34 cellular contexts compared by ENCODE assay signal in the genomic region with DNA sequence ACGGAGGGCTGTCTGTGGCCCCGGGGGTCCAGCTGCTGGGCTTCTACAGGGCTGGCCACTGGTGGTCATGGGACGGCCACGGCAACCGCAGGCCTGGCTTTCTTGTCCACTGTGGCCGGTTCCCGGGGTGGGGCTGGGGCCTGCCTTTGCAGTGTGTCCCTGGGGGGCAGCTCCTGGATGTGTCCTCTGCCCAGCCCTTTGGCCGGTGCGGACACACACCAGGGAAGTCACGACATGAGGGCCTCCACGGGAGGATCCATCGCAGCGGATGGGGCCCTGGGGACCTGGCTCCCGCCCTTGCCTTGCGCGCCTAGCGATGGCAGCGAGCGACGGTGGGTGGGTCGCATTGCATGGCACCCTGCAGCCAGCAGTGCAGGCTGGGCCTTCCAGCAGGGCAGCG. TPM values are rescaled to one million over a fixed set of nuclear protein-coding genes. Genes with fewer than 3 reads are reported as not detected.
"Had no signal": no experiment of that assay in that cellular context is flagged by ENCODE, and none has a peak within 500 bp of the region (broad histone marks: within the 10 kb centered on the region; RNA-seq: fewer than 3 reads in every experiment).

No MANE protein-coding gene starts in this region.

- H3K4me3 ChIP-seq: esophagus squamous epithelium, heart right ventricle, left lung, lower lobe of right lung, spleen, thoracic aorta, upper lobe of left lung, vagina had no signal

- H3K4me1 ChIP-seq: esophagus squamous epithelium, heart right ventricle, left lung, lower lobe of right lung, upper lobe of left lung, vagina had no signal

- H3K4me1 Mint-ChIP-seq: activated T-helper 17 cell treated with anti-CD3 and anti-CD28 coated beads, Interleukin-2, amount 50 U/mL, for 72 hours; naive thymus-derived CD8-positive, alpha-beta T cell; neural crest cell; T-helper 17 cell had no signal

- H3K27me3 ChIP-seq: esophagus squamous epithelium, heart right ventricle, left lung, spleen, upper lobe of left lung, vagina had no signal

- H3K9me3 ChIP-seq: esophagus squamous epithelium, heart right ventricle, left lung, lower lobe of right lung, spleen, thoracic aorta, upper lobe of left lung, vagina had no signal

- H3K27ac Mint-ChIP-seq: activated CD4-positive, alpha-beta memory T cell treated with anti-CD3 and anti-CD28 coated beads for 36 hours; activated CD4-positive, alpha-beta T cell treated with anti-CD3 and anti-CD28 coated beads, Interleukin-2, amount 10 ng/mL, durations not matched to agents 24 days and 14 days; activated T-helper 17 cell treated with anti-CD3 and anti-CD28 coated beads, Interleukin-2, amount 50 U/mL, for 72 hours; naive thymus-derived CD8-positive, alpha-beta T cell; T-helper 17 cell had no signal

- H3K4me3 Mint-ChIP-seq: activated CD4-positive, alpha-beta memory T cell treated with anti-CD3 and anti-CD28 coated beads for 36 hours; activated CD4-positive, alpha-beta T cell treated with anti-CD3 and anti-CD28 coated beads, Interleukin-2, amount 10 ng/mL, durations not matched to agents 24 days and 14 days; activated T-helper 17 cell treated with anti-CD3 and anti-CD28 coated beads, Interleukin-2, amount 50 U/mL, for 72 hours; naive thymus-derived CD8-positive, alpha-beta T cell; neural crest cell; T-helper 17 cell had no signal

- H3K9me3 Mint-ChIP-seq: activated CD4-positive, alpha-beta memory T cell treated with anti-CD3 and anti-CD28 coated beads for 36 hours; activated CD4-positive, alpha-beta T cell treated with anti-CD3 and anti-CD28 coated beads, Interleukin-2, amount 10 ng/mL, durations not matched to agents 24 days and 14 days; activated T-helper 17 cell treated with anti-CD3 and anti-CD28 coated beads, Interleukin-2, amount 50 U/mL, for 72 hours; naive thymus-derived CD8-positive, alpha-beta T cell; neural crest cell had no signal

- DNase-seq: activated CD4-positive, alpha-beta memory T cell treated with anti-CD3 and anti-CD28 coated beads for 36 hours; activated CD4-positive, alpha-beta T cell treated with anti-CD3 and anti-CD28 coated beads, Interleukin-2, amount 10 ng/mL, durations not matched to agents 24 days and 14 days; activated CD8-positive, alpha-beta memory T cell treated with anti-CD3 and anti-CD28 coated beads, Interleukin-2, amount 50 U/mL, for 4 hours; activated gamma-delta T cell treated with Interleukin-2 at 50 U/mL for 16 hours; activated naive CD4-positive, alpha-beta T cell treated with anti-CD3 and anti-CD28 coated beads, Interleukin-2, amount 50 U/mL, for 16 hours; activated T-cell treated with anti-CD3 and anti-CD28 coated beads, Interleukin-2, amount 50 U/mL, for 1 hour; amniotic stem cell; central memory CD4-positive, alpha-beta T cell; dermis blood vessel endothelial cell; effector CD8-positive, alpha-beta T cell; esophagus squamous epithelium; foreskin melanocyte; heart right ventricle; kidney glomerular epithelial cell; lower lobe of right lung; mesenchymal stem cell; naive thymus-derived CD8-positive, alpha-beta T cell; occipital lobe; right cardiac atrium; spleen; stimulated activated naive CD4-positive, alpha-beta T cell treated with Interleukin-2 at 50 U/mL for 16 hours; T-helper 17 cell; T1000; WERI-Rb-1 had no signal

- H3K27ac ChIP-seq: epithelial cell of prostate, esophagus squamous epithelium, heart right ventricle, left lung, lower lobe of right lung, spleen, thoracic aorta, upper lobe of left lung, vagina, WERI-Rb-1 had no signal

- H3K27me3 Mint-ChIP-seq: activated CD4-positive, alpha-beta memory T cell treated with anti-CD3 and anti-CD28 coated beads for 36 hours; activated CD4-positive, alpha-beta T cell treated with anti-CD3 and anti-CD28 coated beads, Interleukin-2, amount 10 ng/mL, durations not matched to agents 24 days and 14 days; activated T-helper 17 cell treated with anti-CD3 and anti-CD28 coated beads, Interleukin-2, amount 50 U/mL, for 72 hours; naive thymus-derived CD8-positive, alpha-beta T cell; T-helper 17 cell had no signal

- ATAC-seq: activated CD4-positive, CD25-positive, alpha-beta regulatory T cell treated with anti-CD3 and anti-CD28 coated beads, Interleukin-2, amount 50 U/mL, for 24 hours; activated T-helper 17 cell treated with anti-CD3 and anti-CD28 coated beads, Interleukin-2, amount 50 U/mL, for 72 hours; heart right ventricle; left lung; lower lobe of right lung; naive thymus-derived CD8-positive, alpha-beta T cell; right cardiac atrium; T-helper 17 cell had no signal

RNA-seq across cellular contexts. Expression of gene AIRE, which starts 32.2 kb away (rescaled TPM):
- total RNA-seq: activated CD4-positive, alpha-beta memory T cell treated with anti-CD3 and anti-CD28 coated beads for 36 hours; activated CD4-positive, alpha-beta T cell treated with anti-CD3 and anti-CD28 coated beads, Interleukin-2, amount 10 ng/mL, durations not matched to agents 24 days and 14 days; activated CD8-positive, alpha-beta memory T cell treated with anti-CD3 and anti-CD28 coated beads for 36 hours; activated T-helper 17 cell treated with anti-CD3 and anti-CD28 coated beads, Interleukin-2, amount 50 U/mL, for 72 hours; dermis blood vessel endothelial cell; esophagus squamous epithelium; glomerular endothelial cell; lower lobe of right lung; naive thymus-derived CD8-positive, alpha-beta T cell; neural crest cell; occipital lobe; thoracic aorta; upper lobe of left lung had no signal

RNA-seq across cellular contexts. Expression of gene TRPM2, which starts 35.5 kb away (rescaled TPM):
- total RNA-seq: neural crest cell had no signal

RNA-seq across cellular contexts. Expression of gene DNMT3L, which starts 56.2 kb away (rescaled TPM):
- total RNA-seq: activated CD4-positive, alpha-beta memory T cell treated with anti-CD3 and anti-CD28 coated beads for 36 hours; activated CD4-positive, alpha-beta T cell treated with anti-CD3 and anti-CD28 coated beads, Interleukin-2, amount 10 ng/mL, durations not matched to agents 24 days and 14 days; activated CD8-positive, alpha-beta memory T cell treated with anti-CD3 and anti-CD28 coated beads for 36 hours; activated T-helper 17 cell treated with anti-CD3 and anti-CD28 coated beads, Interleukin-2, amount 50 U/mL, for 72 hours; dermis blood vessel endothelial cell; esophagus squamous epithelium; glomerular endothelial cell; heart right ventricle; left lung; lower lobe of right lung; naive thymus-derived CD8-positive, alpha-beta T cell; neural crest cell; occipital lobe; right cardiac atrium; spleen; T-helper 17 cell; thoracic aorta; upper lobe of left lung; vagina had no signal
